Comparison of ENCODE assay signal across 1 cellular context in the genomic region with DNA sequence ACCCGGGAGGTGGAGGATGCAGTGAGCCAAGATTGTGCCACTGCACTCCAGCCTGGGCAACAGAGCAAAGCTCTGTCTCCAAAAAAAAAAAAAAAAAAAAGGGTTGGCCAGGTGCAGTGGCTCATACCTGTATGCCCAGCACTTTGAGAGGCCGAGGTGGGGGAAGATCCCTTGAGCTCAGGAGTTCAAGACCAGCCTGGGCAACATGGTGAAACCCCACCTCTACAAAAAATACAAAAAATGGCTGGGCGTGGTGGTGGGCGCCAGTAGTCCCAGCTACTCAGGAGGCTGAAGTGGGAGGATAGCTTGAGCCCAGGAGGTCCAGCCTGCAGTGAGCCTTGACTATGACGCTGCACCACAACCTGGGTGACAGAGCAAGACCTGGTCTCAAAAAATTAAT.
TF ChIP-seq lines count a peak whose summit lies in the region.

No MANE protein-coding gene starts in this region.

TF ChIP-seq in K562, 482 proteins besides CTCF, POLR2A, EP300 and RAD21:
- TF ChIP-seq, protein P1, sequence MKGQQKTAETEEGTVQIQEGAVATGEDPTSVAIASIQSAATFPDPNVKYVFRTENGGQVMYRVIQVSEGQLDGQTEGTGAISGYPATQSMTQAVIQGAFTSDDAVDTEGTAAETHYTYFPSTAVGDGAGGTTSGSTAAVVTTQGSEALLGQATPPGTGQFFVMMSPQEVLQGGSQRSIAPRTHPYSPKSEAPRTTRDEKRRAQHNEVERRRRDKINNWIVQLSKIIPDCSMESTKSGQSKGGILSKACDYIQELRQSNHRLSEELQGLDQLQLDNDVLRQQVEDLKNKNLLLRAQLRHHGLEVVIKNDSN (CRISPR knock-in tag; IDR thresholded peaks at IDR 0.05): 0 out of 2 replicates have a peak, but pooled peaks have one; percentile 3
- TF ChIP-seq, protein P2, sequence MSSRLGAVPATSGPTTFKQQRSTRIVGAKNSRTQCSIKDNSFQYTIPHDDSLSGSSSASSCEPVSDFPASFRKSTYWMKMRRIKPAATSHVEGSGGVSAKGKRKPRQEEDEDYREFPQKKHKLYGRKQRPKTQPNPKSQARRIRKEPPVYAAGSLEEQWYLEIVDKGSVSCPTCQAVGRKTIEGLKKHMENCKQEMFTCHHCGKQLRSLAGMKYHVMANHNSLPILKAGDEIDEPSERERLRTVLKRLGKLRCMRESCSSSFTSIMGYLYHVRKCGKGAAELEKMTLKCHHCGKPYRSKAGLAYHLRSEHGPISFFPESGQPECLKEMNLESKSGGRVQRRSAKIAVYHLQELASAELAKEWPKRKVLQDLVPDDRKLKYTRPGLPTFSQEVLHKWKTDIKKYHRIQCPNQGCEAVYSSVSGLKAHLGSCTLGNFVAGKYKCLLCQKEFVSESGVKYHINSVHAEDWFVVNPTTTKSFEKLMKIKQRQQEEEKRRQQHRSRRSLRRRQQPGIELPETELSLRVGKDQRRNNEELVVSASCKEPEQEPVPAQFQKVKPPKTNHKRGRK (tag; IDR thresholded peaks at IDR 0.05): peak; percentile 43; the same call in 1 of the 2 replicates
